8 cellular contexts compared by ENCODE assay signal in the genomic region with DNA sequence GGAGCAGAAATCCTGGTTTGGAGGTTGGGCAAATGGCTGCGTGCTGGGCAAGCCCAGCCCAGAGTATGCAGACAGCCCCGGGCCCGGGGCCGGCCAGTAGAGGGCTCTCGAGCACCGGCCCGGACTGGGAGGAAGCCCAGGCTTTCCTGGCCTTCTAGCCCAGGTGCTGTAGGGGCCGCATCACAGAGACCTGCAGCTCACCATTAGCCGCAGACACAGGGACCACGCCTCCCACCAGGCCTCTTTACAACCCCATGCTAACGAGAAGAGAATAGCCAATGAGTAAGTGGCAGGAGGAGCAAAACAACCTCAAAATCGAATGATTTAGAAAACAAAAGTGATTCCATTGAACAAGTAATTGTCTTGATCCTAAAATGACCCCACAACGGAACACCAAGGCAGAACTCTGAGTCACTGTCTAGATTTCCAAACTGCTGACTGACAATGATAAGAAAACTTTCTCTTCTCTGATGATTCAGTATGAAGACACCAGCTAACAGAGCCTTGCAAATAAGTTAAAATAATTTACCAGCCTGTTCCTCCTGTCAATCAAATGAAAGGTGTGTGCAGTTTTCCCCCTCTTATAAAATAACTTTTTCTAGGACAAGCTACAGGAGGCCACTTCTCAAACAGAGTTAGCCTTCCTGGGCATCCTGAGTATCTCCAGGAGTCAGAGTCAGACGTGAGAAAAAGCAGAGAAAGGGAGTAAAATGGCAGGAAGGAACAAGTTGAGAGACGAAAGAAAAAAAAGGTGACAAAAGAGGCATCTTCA.
DNase-seq lines count a peak whose midpoint lies in the region; ATAC-seq and TF ChIP-seq lines count a peak whose summit lies in the region.

No MANE protein-coding gene starts in this region.

- DNase-seq in NK-92 treated with Interleukin-12 subunit alpha and Interleukin-12 subunit beta, amount 100 ng/mL, for 24 hours (lab: John Stamatoyannopoulos, UW): peak; percentile 15
- DNase-seq in NK-92 (lab: John Stamatoyannopoulos, UW; ENCODE audit: unreplicated experiment) (no peak), NCI-H446 treated with DMSO at 0.1 percent for 48 hours (lab: John Stamatoyannopoulos, UW) (peak; percentile 9), dermis blood vessel endothelial cell (peak; percentile 77), lower lobe of right lung (peak; percentile 82)
- peak; percentile 61 for DNase-seq in activated CD4-positive, alpha-beta T cell treated with anti-CD3 and anti-CD28 coated beads, Interleukin-2, amount 50 U/mL, for 1 hour
- DNase-seq in stimulated activated CD8-positive, alpha-beta memory T cell treated with anti-CD3 and anti-CD28 coated beads, Interleukin-15, amount 100 ng/mL, for 1 hour (ENCODE audit: low read depth): peak; percentile 23

- no peaks in the 10 kb centered on the region for H3K36me3 ChIP-seq in lower lobe of right lung

- no peaks in the 10 kb centered on the region for H3K27me3 ChIP-seq in lower lobe of right lung (ENCODE audit: low read depth)

- TF ChIP-seq CTCF in lower lobe of right lung (IDR thresholded peaks at IDR 0.05): peak; percentile 81

- H3K4me3 ChIP-seq in lower lobe of right lung: no peak overlapping the region

- ATAC-seq in HG03039 (IDR thresholded peaks at IDR 0.05; ENCODE audit: unreplicated experiment) (peak; percentile 57), lower lobe of right lung (peak; percentile 92 to 95)

- no peaks in the 10 kb centered on the region for H3K9me3 ChIP-seq in lower lobe of right lung

- no peak overlapping the region for H3K27ac ChIP-seq in lower lobe of right lung

- peaks cover 10% of the 10 kb centered on the region for H3K4me1 ChIP-seq in lower lobe of right lung

- intact Hi-C loops in lower lobe of right lung (cut with DNase I): loop anchor here (10.0 kb wide), 1 partner anchor 285 kb away; a partner anchor contains a TSS
